Comparison of ENCODE assay signal across 26 cellular contexts in the genomic region with DNA sequence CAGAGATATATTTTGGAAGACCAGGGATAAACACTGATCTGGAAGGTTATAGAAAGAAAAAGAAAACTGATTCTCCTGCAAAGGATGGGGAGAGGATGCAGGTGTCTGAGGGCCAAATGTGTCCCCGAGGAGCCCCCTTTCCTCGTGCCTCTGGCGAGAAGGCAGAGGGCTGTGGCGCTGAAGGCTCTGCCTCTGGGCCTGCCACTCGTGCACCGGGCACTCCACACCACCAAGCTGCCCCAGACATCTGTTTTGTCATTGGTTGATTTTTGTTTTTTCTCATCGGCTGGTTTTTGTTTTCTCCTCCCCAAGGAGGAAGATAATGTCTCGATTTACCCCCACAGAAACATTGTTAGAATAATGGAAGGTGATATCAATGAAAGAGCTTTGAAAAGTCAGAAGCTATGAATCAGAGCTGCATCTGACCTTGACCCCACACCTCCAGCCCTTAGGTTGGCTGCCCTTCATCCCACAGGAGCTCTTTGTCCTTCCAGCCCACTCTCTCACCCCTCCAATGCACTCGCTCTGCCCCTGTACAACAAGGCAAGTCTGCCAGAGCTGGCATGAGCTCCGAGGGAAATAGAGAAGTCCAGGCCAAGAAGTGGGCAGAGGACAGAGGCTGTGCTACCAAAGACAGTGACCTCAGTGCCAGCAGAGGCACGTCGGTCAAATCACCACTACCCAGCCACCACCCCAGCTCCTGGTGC.
DNase-seq lines count a peak whose midpoint lies in the region; TF ChIP-seq lines count a peak whose summit lies in the region.
"Had no signal": no experiment of that assay in that cellular context is flagged by ENCODE, and none has a peak within 500 bp of the region (broad histone marks: within the 10 kb centered on the region; RNA-seq: fewer than 3 reads in every experiment).

No MANE protein-coding gene starts in this region.

- H2BK5ac ChIP-seq in neuronal stem cell (ENCODE audit: low read length), result no peak overlapping the region

- no peak overlapping the region for H2BK12ac ChIP-seq in neuronal stem cell (ENCODE audit: low read length)

- TF ChIP-seq CTCF in coronary artery (IDR thresholded peaks at IDR 0.05) (no peak), stomach (IDR thresholded peaks at IDR 0.05) (no peak)

- peaks cover 0 to 14% (median 0%) of the 10 kb centered on the region in 11 experiments; a peak in 6 of 22 replicates for H3K36me3 ChIP-seq in BLaER1 treated with 17β-estradiol and CSF1 and Interleukin-3, amounts not matched to agents 10 nM and 100 nM
- H3K36me3 ChIP-seq in neuronal stem cell (replicated peaks in 1 of 2; ENCODE audit: control insufficient read depth in 2 of 2, insufficient read depth in 2 of 2, low read length in 2 of 2) (peaks cover 0 to 2% of the 10 kb centered on the region in 2 donors), stomach (no peaks in the 10 kb centered on the region)
- H3K36me3 ChIP-seq: MG63 had no signal

- H3K9me3 ChIP-seq in BLaER1 treated with 17β-estradiol and CSF1 and Interleukin-3, amounts not matched to agents 10 nM and 100 nM (replicated peaks in 1 of 11), result peaks cover 0 to 25% (median 13%) of the 10 kb centered on the region in 11 experiments; a peak in 14 of 22 replicates
- H3K9me3 ChIP-seq in neuronal stem cell (replicated peaks in 1 of 2; ENCODE audit: control insufficient read depth in 2 of 2, insufficient read depth in 1 of 2, low read depth in 1 of 2, low read length in 2 of 2) (peaks cover 0 to 2% of the 10 kb centered on the region in 2 donors), stomach (no peaks in the 10 kb centered on the region)
- H3K9me3 ChIP-seq: A549 had no signal

- peaks cover 11 to 46% (median 26%) of the 10 kb centered on the region in 10 experiments; a peak in 18 of 20 replicates for H3K4me1 ChIP-seq in BLaER1 treated with 17β-estradiol and CSF1 and Interleukin-3, amounts not matched to agents 10 nM and 100 nM
- H3K4me1 ChIP-seq in neuronal stem cell (ENCODE audit: control insufficient read depth in 2 of 2, insufficient read depth in 1 of 2, low read depth in 1 of 2, low read length in 2 of 2), result peaks cover 0 to 2% of the 10 kb centered on the region in 2 donors
- no peaks in the 10 kb centered on the region for H3K4me1 ChIP-seq in stomach
- H3K4me1 ChIP-seq: A549 had no signal

- 0 out of 22 replicates have a peak, but pooled peaks cover 0 to 2% (median 0%) of the 10 kb centered on the region in 11 experiments for H4K20me1 ChIP-seq in BLaER1 treated with 17β-estradiol and CSF1 and Interleukin-3, amounts not matched to agents 10 nM and 100 nM

- H3K4ac ChIP-seq in neuronal stem cell (ENCODE audit: low read length), result no peak overlapping the region

- H3K23ac ChIP-seq in neuronal stem cell (ENCODE audit: low read depth, low read length, poor library complexity), result no peak overlapping the region

- no peak overlapping the region for H2BK15ac ChIP-seq in neuronal stem cell (ENCODE audit: low read length)

- no peak overlapping the region for H3K14ac ChIP-seq in neuronal stem cell (ENCODE audit: low read length)

- no peak overlapping the region for H3K9ac ChIP-seq in BLaER1 treated with 17β-estradiol and CSF1 and Interleukin-3, amounts not matched to agents 10 nM and 100 nM
- no peak overlapping the region for H3K9ac ChIP-seq in neuronal stem cell (ENCODE audit: low read depth, low read length, poor library complexity)

- H3K27me3 ChIP-seq in BLaER1 treated with 17β-estradiol and CSF1 and Interleukin-3, amounts not matched to agents 10 nM and 100 nM, result no peaks in the 10 kb centered on the region
- no peaks in the 10 kb centered on the region for H3K27me3 ChIP-seq in neuronal stem cell (ENCODE audit: control insufficient read depth in 3 of 3, insufficient read depth in 3 of 3, low read depth in 1 of 3, low read length in 3 of 3)
- peaks cover 0 to 14% (median 0%) of the 10 kb centered on the region in 3 donors for H3K27me3 ChIP-seq in stomach

- DNase-seq in coronary artery (ENCODE audit: low spot score) (peak; percentile 46), neuronal stem cell (ENCODE audit: low spot score) (no peak), stomach (peak; percentile 22), NCI-H69 (lab: John Stamatoyannopoulos, UW) (no peak), OCI-M2 (lab: John Stamatoyannopoulos, UW; ENCODE audit: unreplicated experiment) (no peak), SW480 (ENCODE audit: low spot score) (no peak)
- DNase-seq: AML-193; CD8-positive, alpha-beta memory T cell; DMS 273 treated with DMSO at 0.1 percent for 48 hours; DMS79; EL; GDM1; GOT3; HCEC 1CT; KG1; MG63; NCI-H2029; NCI-H446; NCI-H524 treated with DMSO at 0.1 percent for 48 hours; NCI-H82; Right ventricle myocardium superior; RPMI8226 had no signal

- H3K4me3 ChIP-seq in BLaER1 treated with 17β-estradiol and CSF1 and Interleukin-3, amounts not matched to agents 10 nM and 100 nM, result no peak overlapping the region
- no peak overlapping the region for H3K4me3 ChIP-seq in coronary artery
- no peak overlapping the region for H3K4me3 ChIP-seq in neuronal stem cell (ENCODE audit: low read length in 2 of 2)
- H3K4me3 ChIP-seq in stomach, result no peak overlapping the region
- H3K4me3 ChIP-seq: A549, GM12878, MG63 had no signal

- intact Hi-C loops in stomach (cut with DNase I; ENCODE audit: low total_unique reads), result no loop called here

- no peak overlapping the region for H4K91ac ChIP-seq in neuronal stem cell (ENCODE audit: low read depth, low read length, poor library complexity)

- no peak overlapping the region for H2BK120ac ChIP-seq in neuronal stem cell (ENCODE audit: low read depth, low read length)

- H4K8ac ChIP-seq in neuronal stem cell (ENCODE audit: low read depth, low read length), result no peak overlapping the region

- TF ChIP-seq POLR2A in stomach (IDR thresholded peaks at IDR 0.05), result no peak

- H3K79me1 ChIP-seq in neuronal stem cell (ENCODE audit: low read depth, low read length), result no peaks in the 10 kb centered on the region

- peak overlapping the region; percentile 44 for H3K18ac ChIP-seq in neuronal stem cell (ENCODE audit: low read length)

- no peak overlapping the region for H2AK5ac ChIP-seq in neuronal stem cell (ENCODE audit: low read depth, low read length)

- no CpG with 5 or more reads among the region's 12 CpGs for WGBS in neuronal stem cell (ENCODE audit: extremely low coverage in 2 of 2, insufficient read length in 2 of 2, insufficient replicate concordance in 1 of 2), 2 donors
- WGBS in stomach, 5 donors, result 83 to 87% (median 84%) methylated on average over 12 of the region's 12 CpGs

- no peak overlapping the region for H2AFZ ChIP-seq in neuronal stem cell (ENCODE audit: low read length)

- H3K4me2 ChIP-seq in BLaER1 treated with 17β-estradiol and CSF1 and Interleukin-3, amounts not matched to agents 10 nM and 100 nM, result peak overlapping the region in 7 of 11 experiments; percentile 4 to 50 (median 34); a peak in 11 of 22 replicates
- no peak overlapping the region for H3K4me2 ChIP-seq in neuronal stem cell (ENCODE audit: insufficient read depth, low read length, poor library complexity, severe bottlenecking)
- H3K4me2 ChIP-seq: A549 had no signal

- no peak for TF ChIP-seq EP300 in stomach (IDR thresholded peaks at IDR 0.05)

- no peak overlapping the region for H3K27ac ChIP-seq in BLaER1 treated with 17β-estradiol and CSF1 and Interleukin-3, amounts not matched to agents 10 nM and 100 nM
- H3K27ac ChIP-seq in coronary artery (no peak overlapping the region), neuronal stem cell (replicated peaks; ENCODE audit: low read length) (no peak overlapping the region), stomach (no peak overlapping the region)
- H3K27ac ChIP-seq: A549, C4-2B had no signal

Comparison
In these comparisons a context has a peak if more than half of its experiments do, and no peak if none do; other contexts are left out.
1. DNase-seq: peak in coronary artery (single experiment) and stomach (single experiment); none in neuronal stem cell (single experiment), NCI-H69 (single experiment), OCI-M2 (single experiment) and SW480 (single experiment).